In the genomic region with DNA sequence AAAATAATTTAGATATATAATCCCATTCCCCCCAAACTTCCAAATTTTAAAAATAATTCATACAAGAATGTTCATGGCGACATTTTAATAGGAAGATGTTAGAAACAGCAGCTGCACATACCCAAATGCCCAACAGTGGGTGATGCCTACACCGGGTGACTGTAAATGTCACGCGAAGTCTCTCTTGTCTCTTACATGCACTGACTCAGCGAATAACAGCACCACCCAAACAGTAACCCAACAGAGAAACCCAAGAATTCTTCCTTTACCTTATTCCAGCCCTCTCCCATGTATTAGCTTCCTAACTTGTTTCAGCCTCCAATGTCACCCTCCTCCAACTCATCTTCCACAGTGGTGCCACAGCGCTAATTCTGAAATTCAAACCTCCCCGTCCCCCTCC, we compare ENCODE assay signal across 28 cellular contexts.
"Had no signal": no experiment of that assay in that cellular context is flagged by ENCODE, and none has a peak within 500 bp of the region (broad histone marks: within the 10 kb centered on the region; RNA-seq: fewer than 3 reads in every experiment).

No MANE protein-coding gene starts in this region.

- DNase-seq: colonic mucosa; cortex of kidney; dermis blood vessel endothelial cell; dorsolateral prefrontal cortex; effector CD4-positive, alpha-beta T cell; effector memory CD8-positive, alpha-beta T cell; endodermal cell; erythroblast; esophagus squamous epithelium; foreskin fibroblast; foreskin melanocyte; gastrocnemius medialis; glutamatergic neuron; heart right ventricle; hippocampal formation; left cardiac atrium; left lung; left ventricle myocardium superior; lower lobe of right lung; mesenchymal stem cell; mucosa of descending colon; naive B cell; naive thymus-derived CD8-positive, alpha-beta T cell had no signal

- FAIRE-seq: endometrium, islet of Langerhans, keratinocyte had no signal

- H3K9me3 ChIP-seq: colonic mucosa, esophagus squamous epithelium, gastrocnemius medialis, heart right ventricle, left lung, lower lobe of right lung, mucosa of descending colon had no signal

- H3K36me3 ChIP-seq: colonic mucosa, esophagus squamous epithelium, gastrocnemius medialis, heart right ventricle, left lung, lower lobe of right lung had no signal

- H3K27ac ChIP-seq: colonic mucosa, dorsolateral prefrontal cortex, epithelial cell of prostate, esophagus squamous epithelium, gastrocnemius medialis, heart right ventricle, left lung, lower lobe of right lung had no signal

- ATAC-seq: effector memory CD8-positive, alpha-beta T cell; esophagus mucosa; gastrocnemius medialis; heart right ventricle; left cardiac atrium; left lung; left ventricle myocardium superior; lower lobe of right lung; mucosa of descending colon; naive thymus-derived CD8-positive, alpha-beta T cell had no signal

- H3K4me3 ChIP-seq: colonic mucosa, dorsolateral prefrontal cortex, esophagus squamous epithelium, gastrocnemius medialis, heart right ventricle, left lung, lower lobe of right lung, mucosa of descending colon had no signal

- H3K4me1 ChIP-seq: colonic mucosa, esophagus squamous epithelium, left lung had no signal

- H3K27me3 ChIP-seq: gastrocnemius medialis had no signal
